1 cellular context compared by ENCODE assay signal in genomic region chr11:117143871-117144476, GRCh38.
TF ChIP-seq lines count a peak whose summit lies in the region.

PAFAH1B2 (plus strand) TSS chr11:117144287; CDS start chr11:117152448, 8,161 bp downstream.

TF ChIP-seq in HepG2, 621 proteins besides CTCF, POLR2A, EP300 and RAD21 (continued from another document and continues in another):
- TF ChIP-seq, protein P1, sequence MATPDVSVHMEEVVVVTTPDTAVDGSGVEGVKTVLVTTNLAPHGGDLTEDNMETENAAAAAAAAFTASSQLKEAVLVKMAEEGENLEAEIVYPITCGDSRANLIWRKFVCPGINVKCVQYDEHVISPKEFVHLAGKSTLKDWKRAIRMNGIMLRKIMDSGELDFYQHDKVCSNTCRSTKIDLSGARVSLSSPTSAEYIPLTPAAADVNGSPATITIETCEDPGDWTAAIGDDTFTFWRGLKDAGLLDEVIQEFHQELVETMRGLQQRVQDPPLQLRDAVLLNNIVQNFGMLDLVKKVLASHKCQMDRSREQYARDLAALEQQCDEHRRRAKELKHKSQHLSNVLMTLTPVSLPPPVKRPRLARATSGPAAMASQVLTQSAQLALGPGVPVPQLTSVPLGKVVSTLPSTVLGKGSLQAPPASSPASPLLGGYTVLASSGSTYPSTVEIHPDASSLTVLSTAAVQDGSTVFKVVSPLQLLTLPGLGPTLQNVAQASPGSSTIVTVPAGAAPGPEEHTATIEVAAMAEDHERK (CRISPR knock-in tag; IDR thresholded peaks at IDR 0.05; ENCODE audit: low read depth): peak; percentile 34; the same call in 1 of the 2 replicates
- TF ChIP-seq GTF2F1 (IDR thresholded peaks at IDR 0.05; ENCODE audit: low read length): no peak
- TF ChIP-seq ZNF687 (CRISPR knock-in tag; IDR thresholded peaks at IDR 0.05): peak; percentile 99
- TF ChIP-seq GZF1 (CRISPR knock-in tag; IDR thresholded peaks at IDR 0.05): peak; percentile 29; the same call in 1 of the 2 replicates
- TF ChIP-seq PRDM15 (CRISPR knock-in tag; IDR thresholded peaks at IDR 0.05): peak; percentile 41; the same call in 1 of the 2 replicates
- TF ChIP-seq MXI1 (IDR thresholded peaks at IDR 0.05; ENCODE audit: borderline replicate concordance, low read depth, low read length): peak; percentile 91; the same call in 2 of the 3 replicates
- TF ChIP-seq ZNF558 (CRISPR knock-in tag; IDR thresholded peaks at IDR 0.05; ENCODE audit: borderline replicate concordance): peak; percentile 33; the same call in 1 of the 2 replicates
- TF ChIP-seq ZFP36L1 (CRISPR knock-in tag; IDR thresholded peaks at IDR 0.05): peak; percentile 77
- TF ChIP-seq ELK4 (CRISPR knock-in tag; IDR thresholded peaks at IDR 0.05; ENCODE audit: borderline replicate concordance): no peak; the same call in 1 of the 2 replicates
- TF ChIP-seq IRF2 (CRISPR knock-in tag; IDR thresholded peaks at IDR 0.05): peak; percentile 68; the same call in 1 of the 2 replicates
- TF ChIP-seq ZNF597 (CRISPR knock-in tag; IDR thresholded peaks at IDR 0.05): no peak
- 0 out of 2 replicates have a peak, but pooled peaks have one; percentile 12 for TF ChIP-seq ETS1 (CRISPR knock-in tag; IDR thresholded peaks at IDR 0.05)
- 0 out of 2 replicates have a peak, but pooled peaks have one; percentile 70 for TF ChIP-seq ZNF253 (CRISPR knock-in tag; IDR thresholded peaks at IDR 0.05; ENCODE audit: borderline replicate concordance)
- no peak for TF ChIP-seq SP1 (IDR thresholded peaks at IDR 0.05)
- peak; percentile 56; the same call in 1 of the 2 replicates for TF ChIP-seq SP1 (CRISPR knock-in tag; IDR thresholded peaks at IDR 0.05)
- TF ChIP-seq ZBTB25 (CRISPR knock-in tag; IDR thresholded peaks at IDR 0.05): no peak; the same call in 1 of the 2 replicates
- TF ChIP-seq ATF7-NPFF (CRISPR knock-in tag; IDR thresholded peaks at IDR 0.05; ENCODE audit: low read depth): no peak
- peak; percentile 91 for TF ChIP-seq YEATS4 (CRISPR knock-in tag; IDR thresholded peaks at IDR 0.05; ENCODE audit: borderline replicate concordance)
- no peak for TF ChIP-seq NR3C1 (CRISPR knock-in tag; IDR thresholded peaks at IDR 0.05)
- TF ChIP-seq XBP1 (CRISPR knock-in tag; IDR thresholded peaks at IDR 0.05): no peak
- TF ChIP-seq, protein P2, sequence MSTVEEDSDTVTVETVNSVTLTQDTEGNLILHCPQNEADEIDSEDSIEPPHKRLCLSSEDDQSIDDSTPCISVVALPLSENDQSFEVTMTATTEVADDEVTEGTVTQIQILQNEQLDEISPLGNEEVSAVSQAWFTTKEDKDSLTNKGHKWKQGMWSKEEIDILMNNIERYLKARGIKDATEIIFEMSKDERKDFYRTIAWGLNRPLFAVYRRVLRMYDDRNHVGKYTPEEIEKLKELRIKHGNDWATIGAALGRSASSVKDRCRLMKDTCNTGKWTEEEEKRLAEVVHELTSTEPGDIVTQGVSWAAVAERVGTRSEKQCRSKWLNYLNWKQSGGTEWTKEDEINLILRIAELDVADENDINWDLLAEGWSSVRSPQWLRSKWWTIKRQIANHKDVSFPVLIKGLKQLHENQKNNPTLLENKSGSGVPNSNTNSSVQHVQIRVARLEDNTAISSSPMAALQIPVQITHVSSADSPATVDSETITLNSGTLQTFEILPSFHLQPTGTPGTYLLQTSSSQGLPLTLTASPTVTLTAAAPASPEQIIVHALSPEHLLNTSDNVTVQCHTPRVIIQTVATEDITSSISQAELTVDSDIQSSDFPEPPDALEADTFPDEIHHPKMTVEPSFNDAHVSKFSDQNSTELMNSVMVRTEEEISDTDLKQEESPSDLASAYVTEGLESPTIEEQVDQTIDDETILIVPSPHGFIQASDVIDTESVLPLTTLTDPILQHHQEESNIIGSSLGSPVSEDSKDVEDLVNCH (CRISPR knock-in tag; IDR thresholded peaks at IDR 0.05): 0 out of 2 replicates have a peak, but pooled peaks have one; percentile 18
- peak; percentile 79 for TF ChIP-seq ZNF883 (CRISPR knock-in tag; IDR thresholded peaks at IDR 0.05; ENCODE audit: not compliant biosample characterization)
- no peak for TF ChIP-seq ISX (CRISPR knock-in tag; conservative IDR thresholded peaks at IDR 0.05)
- peak; percentile 81 for TF ChIP-seq PHF20 (CRISPR knock-in tag; IDR thresholded peaks at IDR 0.05)
- TF ChIP-seq ZHX2 (IDR thresholded peaks at IDR 0.05; ENCODE audit: low read depth): peak; percentile 70; the same call in 1 of the 2 replicates
- TF ChIP-seq ZHX2 (CRISPR knock-in tag; IDR thresholded peaks at IDR 0.05; ENCODE audit: borderline replicate concordance): no peak
